Comparison of ENCODE assay signal across 8 cellular contexts in genomic region chr1:39788758-39789570, GRCh38. TPM values are rescaled to one million over a fixed set of nuclear protein-coding genes. Genes with fewer than 3 reads are reported as not detected.
DNase-seq lines count a peak whose midpoint lies in the region; ATAC-seq, FAIRE-seq and TF ChIP-seq lines count a peak whose summit lies in the region.

Gene BMP8B (minus strand): TSS chr1:39788865. CDS start chr1:39788485, 380 bp downstream.

- H3K27me3 ChIP-seq in adipocyte (replicated peaks; ENCODE audit: control insufficient read depth, insufficient read depth, low read length) (peaks cover 22% of the 10 kb centered on the region), iPS-15b (ENCODE audit: control insufficient read depth, insufficient read depth, low read length) (peaks cover 62% of the 10 kb centered on the region), gastrocnemius medialis (peaks cover 14 to 19% (median 15%) of the 10 kb centered on the region in 3 donors)

- TF ChIP-seq CTCF in gastrocnemius medialis (IDR thresholded peaks at IDR 0.05 in 4 of 5, conservative IDR thresholded peaks at IDR 0.05 in 1 of 5), result no peak

- H3K9me3 ChIP-seq in SK-N-MC (ENCODE audit: low read depth, low read length), result no peaks in the 10 kb centered on the region
- no peaks in the 10 kb centered on the region for H3K9me3 ChIP-seq in adipocyte (ENCODE audit: control insufficient read depth, low read length)
- no peaks in the 10 kb centered on the region for H3K9me3 ChIP-seq in iPS-15b (ENCODE audit: control insufficient read depth, insufficient read depth, low read length)
- H3K9me3 ChIP-seq in gastrocnemius medialis, result no peaks in the 10 kb centered on the region

- H3K4me1 ChIP-seq in adipocyte (ENCODE audit: control insufficient read depth, insufficient read depth, low read length) (no peaks in the 10 kb centered on the region), iPS-15b (ENCODE audit: control insufficient read depth, insufficient read depth, low read length) (no peaks in the 10 kb centered on the region), gastrocnemius medialis (no peaks in the 10 kb centered on the region)

- FAIRE-seq in GM19239 (lab: Jason Lieb, UNC), result peak; percentile 68

- intact Hi-C loops in gastrocnemius medialis (cut with DNase I; ENCODE audit: low total_unique reads), result no loop called here

- in situ Hi-C loops in gastrocnemius medialis (cut with MboI; ENCODE audit: low sequenced_read_pairs in 4 of 4), result no loop called here

- no peak for TF ChIP-seq POLR2A in gastrocnemius medialis (IDR thresholded peaks at IDR 0.05)

- DNase-seq in C1 segment of cervical spinal cord (lab: John Stamatoyannopoulos, UW), result peak in 8 of 14 donors; percentile 4 to 61 (median 28)
- peak; percentile 72 for DNase-seq in GM19239 (ENCODE audit: insufficient read length, low spot score)
- peak; percentile 35 to 40 for DNase-seq in Kasumi-1 (lab: John Stamatoyannopoulos, UW)
- DNase-seq in SK-N-MC (ENCODE audit: low read depth, low spot score), result no peak
- DNase-seq in adipocyte (ENCODE audit: low read depth), result peak; percentile 53
- peak in 1 of 2 donors; percentile 8 for DNase-seq in gastrocnemius medialis

- no peak within 1 kb of the TSS for H3K27ac ChIP-seq in SK-N-MC
- no peak within 1 kb of the TSS for H3K27ac ChIP-seq in gastrocnemius medialis

- peak within 1 kb of the TSS; percentile 73 for H3K4me3 ChIP-seq in SK-N-MC
- H3K4me3 ChIP-seq in adipocyte (ENCODE audit: low read length), result no peak within 1 kb of the TSS
- peak within 1 kb of the TSS; percentile 50 for H3K4me3 ChIP-seq in iPS-15b (ENCODE audit: low read depth, low read length)
- H3K4me3 ChIP-seq in gastrocnemius medialis, result peak within 1 kb of the TSS; percentile 40 to 55 (median 46)

- ATAC-seq in gastrocnemius medialis, result peak; percentile 52 to 57
- ATAC-seq in HG03095 (IDR thresholded peaks at IDR 0.05; ENCODE audit: unreplicated experiment), result no peak

- H3K9ac ChIP-seq in SK-N-MC (ENCODE audit: insufficient read length) (no peak within 1 kb of the TSS), adipocyte (ENCODE audit: low read length) (no peak within 1 kb of the TSS), iPS-15b (ENCODE audit: low read depth, low read length) (no peak within 1 kb of the TSS)

- no peaks in the 10 kb centered on the region for H3K36me3 ChIP-seq in SK-N-MC (ENCODE audit: insufficient read depth, low read length)
- H3K36me3 ChIP-seq in adipocyte (ENCODE audit: control insufficient read depth, insufficient read depth, low read length, severe bottlenecking), result no peaks in the 10 kb centered on the region
- no peaks in the 10 kb centered on the region for H3K36me3 ChIP-seq in iPS-15b (ENCODE audit: control insufficient read depth, insufficient read depth, low read length)
- H3K36me3 ChIP-seq in gastrocnemius medialis, result no peaks in the 10 kb centered on the region

RNA-seq across cellular contexts. Expression of gene BMP8B, which starts in this region (rescaled TPM):
- total RNA-seq in gastrocnemius medialis, result under 1 TPM in 3 of 4 donors, not detected in 1; 0.12 to 0.31 (median 0.15) TPM

Comparison
In these comparisons a context has a peak if more than half of its experiments do, and no peak if none do; other contexts are left out.
1. Peak in ATAC-seq and H3K4me3 ChIP-seq in gastrocnemius medialis; RNA of the gene not detected or under 1 TPM.